ENCODE assay signal across 17 cellular contexts in the genomic region with DNA sequence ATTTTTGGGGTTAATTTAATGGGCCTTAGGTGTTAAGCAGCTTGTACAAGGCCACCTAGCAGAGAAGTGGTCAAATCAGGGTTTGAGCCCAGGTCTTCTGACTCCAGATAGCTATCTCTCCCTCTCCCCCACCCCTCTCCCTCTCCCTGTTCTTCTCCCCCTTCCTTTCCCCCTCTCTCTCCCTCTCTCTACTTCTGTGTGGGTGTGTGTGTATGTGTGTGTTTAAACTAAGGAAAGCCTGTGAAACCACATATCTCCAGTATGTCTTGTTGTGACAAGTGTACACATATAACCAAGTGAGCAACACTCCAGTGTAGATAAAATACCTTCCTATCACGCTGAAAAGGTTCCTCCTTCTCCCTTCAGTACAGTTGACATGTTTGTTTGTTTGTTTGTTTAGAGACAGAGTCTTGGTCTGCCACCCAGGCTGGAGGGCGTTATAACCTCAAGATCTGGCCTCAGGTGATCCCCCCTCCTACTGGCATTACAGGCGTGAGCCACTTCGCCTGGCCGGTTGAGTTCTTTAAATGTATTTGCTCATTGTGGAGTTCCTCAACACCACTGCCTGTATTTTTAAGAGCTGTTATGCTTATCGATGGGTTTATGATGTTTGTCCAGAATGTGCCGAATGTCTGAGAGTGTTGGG.
DNase-seq lines count a peak whose midpoint lies in the region; ATAC-seq and TF ChIP-seq lines count a peak whose summit lies in the region.
"Had no signal": no experiment of that assay in that cellular context is flagged by ENCODE, and none has a peak within 500 bp of the region (broad histone marks: within the 10 kb centered on the region; RNA-seq: fewer than 3 reads in every experiment).

No MANE protein-coding gene starts in this region.

- ATAC-seq in memory B cell (ENCODE audit: low read depth) (no peak), aorta (ENCODE audit: low FRiP score) (no peak), HG02610 (IDR thresholded peaks at IDR 0.05; ENCODE audit: unreplicated experiment) (no peak)

- no peak overlapping the region for H3K4me3 ChIP-seq in thymus (ENCODE audit: low read length)
- H3K4me3 ChIP-seq in aorta (ENCODE audit: low read length in 2 of 2) = no peak overlapping the region
- H3K4me3 ChIP-seq: testis had no signal

- H3K9me3 ChIP-seq in thymus (ENCODE audit: control insufficient read depth) = no peaks in the 10 kb centered on the region
- H3K9me3 ChIP-seq in aorta (ENCODE audit: control insufficient read depth, low read length) = no peaks in the 10 kb centered on the region
- H3K9me3 ChIP-seq: testis had no signal

- peak overlapping the region; percentile 15 for H3K27ac ChIP-seq in thymus (ENCODE audit: low read depth)
- no peak overlapping the region for H3K27ac ChIP-seq in aorta (ENCODE audit: low read depth in 1 of 2, low read length in 2 of 2)
- H3K27ac ChIP-seq: testis had no signal

- WGBS in thymus = 91% methylated on average over 7 of the region's 7 CpGs
- 88 to 93% methylated on average over 7 of the region's 7 CpGs for WGBS in aorta, 2 donors

- intact Hi-C loops in activated T-helper 1 cell treated with anti-CD3 and anti-CD28 coated beads, Interleukin-12 subunit alpha, Interleukin-12 subunit beta, Interleukin-2, Interleukin-4 antibody, amounts not matched to agents 30 ng/mL and 10 ng/mL and 1 ng/mL, durations not matched to agents 14 hours and 24 hours and 36 hours (cut with micrococcal nuclease) = no loop called here
- intact Hi-C loops in aorta (cut with DNase I) = no loop called here

- peak overlapping the region; percentile 64 for H3K27ac Mint-ChIP-seq in activated naive CD8-positive, alpha-beta T cell
- H3K27ac Mint-ChIP-seq in activated naive CD8-positive, alpha-beta T cell treated with anti-CD3 and anti-CD28 coated beads for 36 hours = no peak overlapping the region
- H3K27ac Mint-ChIP-seq in activated T-helper 1 cell treated with anti-CD3 and anti-CD28 coated beads, Interleukin-12 subunit alpha, Interleukin-12 subunit beta, Interleukin-2, Interleukin-4 antibody, amounts not matched to agents 30 ng/mL and 10 ng/mL and 1 ng/mL, durations not matched to agents 14 hours and 24 hours and 36 hours = peak overlapping the region; percentile 20
- H3K27ac Mint-ChIP-seq in memory B cell = peak overlapping the region; percentile 80
- no peak overlapping the region for H3K27ac Mint-ChIP-seq in nephron progenitor cell

- H3K27me3 Mint-ChIP-seq in activated naive CD8-positive, alpha-beta T cell = no peaks in the 10 kb centered on the region
- no peaks in the 10 kb centered on the region for H3K27me3 Mint-ChIP-seq in activated naive CD8-positive, alpha-beta T cell treated with anti-CD3 and anti-CD28 coated beads for 36 hours
- no peaks in the 10 kb centered on the region for H3K27me3 Mint-ChIP-seq in activated T-helper 1 cell treated with anti-CD3 and anti-CD28 coated beads, Interleukin-12 subunit alpha, Interleukin-12 subunit beta, Interleukin-2, Interleukin-4 antibody, amounts not matched to agents 30 ng/mL and 10 ng/mL and 1 ng/mL, durations not matched to agents 14 hours and 24 hours and 36 hours (ENCODE audit: insufficient read depth)
- no peaks in the 10 kb centered on the region for H3K27me3 Mint-ChIP-seq in memory B cell
- H3K27me3 Mint-ChIP-seq in nephron progenitor cell (ENCODE audit: low read depth, poor library complexity) = no peaks in the 10 kb centered on the region

- no peak for DNase-seq in activated naive CD8-positive, alpha-beta T cell treated with anti-CD3 and anti-CD28 coated beads for 36 hours
- DNase-seq in activated T-helper 1 cell treated with anti-CD3 and anti-CD28 coated beads, Interleukin-12 subunit alpha, Interleukin-12 subunit beta, Interleukin-2, Interleukin-4 antibody, amounts not matched to agents 30 ng/mL and 10 ng/mL and 1 ng/mL, durations not matched to agents 14 hours and 24 hours and 36 hours (ENCODE audit: low spot score) = no peak
- DNase-seq in memory B cell (ENCODE audit: low spot score in 2 of 2) (no peak), aorta (no peak), nephron progenitor cell (no peak)
- DNase-seq: activated CD4-positive, alpha-beta T cell treated with anti-CD3 and anti-CD28 coated beads for 1 hour; activated T-cell treated with anti-CD3 and anti-CD28 coated beads, Interleukin-2, amount 50 U/mL, for 1 hour; anterior cingulate cortex; hypothalamus; NCI-H2029 treated with DMSO at 0.1 percent for 48 hours; NCI-H510A; SHP77; T-helper 9 cell; testis had no signal

- H3K4me1 ChIP-seq in thymus (ENCODE audit: control insufficient read depth, insufficient read depth, low read length) (peaks cover 35% of the 10 kb centered on the region), aorta (ENCODE audit: control insufficient read depth in 1 of 2, insufficient read depth in 2 of 2, low read length in 2 of 2) (no peaks in the 10 kb centered on the region)

- H3K36me3 ChIP-seq in thymus (ENCODE audit: control insufficient read depth, insufficient read depth) = peaks cover 4% of the 10 kb centered on the region
- H3K36me3 ChIP-seq in aorta (ENCODE audit: control insufficient read depth in 1 of 2, insufficient read depth in 2 of 2, low read length in 1 of 2) = no peaks in the 10 kb centered on the region

- no peaks in the 10 kb centered on the region for H3K36me3 Mint-ChIP-seq in activated naive CD8-positive, alpha-beta T cell
- peaks cover 14% of the 10 kb centered on the region for H3K36me3 Mint-ChIP-seq in activated naive CD8-positive, alpha-beta T cell treated with anti-CD3 and anti-CD28 coated beads for 36 hours
- peaks cover 8% of the 10 kb centered on the region for H3K36me3 Mint-ChIP-seq in activated T-helper 1 cell treated with anti-CD3 and anti-CD28 coated beads, Interleukin-12 subunit alpha, Interleukin-12 subunit beta, Interleukin-2, Interleukin-4 antibody, amounts not matched to agents 30 ng/mL and 10 ng/mL and 1 ng/mL, durations not matched to agents 14 hours and 24 hours and 36 hours (ENCODE audit: low read depth)
- H3K36me3 Mint-ChIP-seq in memory B cell = no peaks in the 10 kb centered on the region
- H3K36me3 Mint-ChIP-seq in nephron progenitor cell (ENCODE audit: low read depth) = no peaks in the 10 kb centered on the region

- H3K4me3 Mint-ChIP-seq in activated naive CD8-positive, alpha-beta T cell = no peak overlapping the region
- no peak overlapping the region for H3K4me3 Mint-ChIP-seq in activated naive CD8-positive, alpha-beta T cell treated with anti-CD3 and anti-CD28 coated beads for 36 hours
- H3K4me3 Mint-ChIP-seq in activated T-helper 1 cell treated with anti-CD3 and anti-CD28 coated beads, Interleukin-12 subunit alpha, Interleukin-12 subunit beta, Interleukin-2, Interleukin-4 antibody, amounts not matched to agents 30 ng/mL and 10 ng/mL and 1 ng/mL, durations not matched to agents 14 hours and 24 hours and 36 hours = no peak overlapping the region
- H3K4me3 Mint-ChIP-seq in memory B cell (no peak overlapping the region), nephron progenitor cell (no peak overlapping the region)

- H3K27me3 ChIP-seq in thymus (ENCODE audit: control insufficient read depth, insufficient read depth) (no peaks in the 10 kb centered on the region), aorta (ENCODE audit: control insufficient read depth in 1 of 2, insufficient read depth in 2 of 2, low read length in 1 of 2) (no peaks in the 10 kb centered on the region)
- H3K27me3 ChIP-seq: testis had no signal

- peaks cover 79% of the 10 kb centered on the region for H3K4me1 Mint-ChIP-seq in activated naive CD8-positive, alpha-beta T cell (ENCODE audit: low read depth)
- H3K4me1 Mint-ChIP-seq in activated naive CD8-positive, alpha-beta T cell treated with anti-CD3 and anti-CD28 coated beads for 36 hours = peaks cover 74% of the 10 kb centered on the region
- H3K4me1 Mint-ChIP-seq in activated T-helper 1 cell treated with anti-CD3 and anti-CD28 coated beads, Interleukin-12 subunit alpha, Interleukin-12 subunit beta, Interleukin-2, Interleukin-4 antibody, amounts not matched to agents 30 ng/mL and 10 ng/mL and 1 ng/mL, durations not matched to agents 14 hours and 24 hours and 36 hours (ENCODE audit: low read depth) = peaks cover 66% of the 10 kb centered on the region
- peaks cover 61% of the 10 kb centered on the region for H3K4me1 Mint-ChIP-seq in memory B cell
- peaks cover 95% of the 10 kb centered on the region for H3K4me1 Mint-ChIP-seq in nephron progenitor cell

- TF ChIP-seq CTCF in nephron progenitor cell (IDR thresholded peaks at IDR 0.05) = no peak

- no peaks in the 10 kb centered on the region for H3K9me3 Mint-ChIP-seq in activated naive CD8-positive, alpha-beta T cell (ENCODE audit: low read depth)
- no peaks in the 10 kb centered on the region for H3K9me3 Mint-ChIP-seq in activated naive CD8-positive, alpha-beta T cell treated with anti-CD3 and anti-CD28 coated beads for 36 hours
- no peaks in the 10 kb centered on the region for H3K9me3 Mint-ChIP-seq in activated T-helper 1 cell treated with anti-CD3 and anti-CD28 coated beads, Interleukin-12 subunit alpha, Interleukin-12 subunit beta, Interleukin-2, Interleukin-4 antibody, amounts not matched to agents 30 ng/mL and 10 ng/mL and 1 ng/mL, durations not matched to agents 14 hours and 24 hours and 36 hours
- H3K9me3 Mint-ChIP-seq in memory B cell = no peaks in the 10 kb centered on the region
- H3K9me3 Mint-ChIP-seq in nephron progenitor cell = no peaks in the 10 kb centered on the region

Comparison
In these comparisons a context has a peak if more than half of its experiments do, and no peak if none do; other contexts are left out.
1. H3K27ac Mint-ChIP-seq: peak in activated naive CD8-positive, alpha-beta T cell (single experiment), activated T-helper 1 cell treated with anti-CD3 and anti-CD28 coated beads, Interleukin-12 subunit alpha, Interleukin-12 subunit beta, Interleukin-2, Interleukin-4 antibody, amounts not matched to agents 30 ng/mL and 10 ng/mL and 1 ng/mL, durations not matched to agents 14 hours and 24 hours and 36 hours (single experiment) and memory B cell (single experiment); none in activated naive CD8-positive, alpha-beta T cell treated with anti-CD3 and anti-CD28 coated beads for 36 hours (single experiment) and nephron progenitor cell (single experiment).